1 cellular context compared by ENCODE assay signal in genomic region chr1:34786521-34787325, GRCh38.
TF ChIP-seq lines count a peak whose summit lies in the region.

No MANE protein-coding gene starts in this region.

TF ChIP-seq in GM23338, 12 proteins besides CTCF, POLR2A, EP300 and RAD21 (continued from another document):
- TF ChIP-seq ETS1 (IDR thresholded peaks at IDR 0.05) = no peak
